ENCODE assay signal across 8 cellular contexts in genomic region chr17:35051579-35052239, GRCh38. TPM values are rescaled to one million over a fixed set of nuclear protein-coding genes. Genes with fewer than 3 reads are reported as not detected.
DNase-seq lines count a peak whose midpoint lies in the region; ATAC-seq and TF ChIP-seq lines count a peak whose summit lies in the region.

No MANE protein-coding gene starts in this region.

- WGBS in SK-N-SH (ENCODE audit: low lambda C conversion rate), result 66% methylated on average over 6 of the region's 6 CpGs
- WGBS in suprapubic skin, result 45% methylated on average over 6 of the region's 6 CpGs

- no peak overlapping the region for H2AFZ ChIP-seq in SK-N-SH (ENCODE audit: low read depth)

- peak overlapping the region; percentile 81 for H3K27ac Mint-ChIP-seq in activated CD4-positive, alpha-beta T cell treated with anti-CD3 and anti-CD28 coated beads, Interleukin-2, amount 10 ng/mL, durations not matched to agents 24 days and 14 days

- H3K4me3 Mint-ChIP-seq in activated CD4-positive, alpha-beta T cell treated with anti-CD3 and anti-CD28 coated beads, Interleukin-2, amount 10 ng/mL, durations not matched to agents 24 days and 14 days, result peak overlapping the region; percentile 74

- DNase-seq in activated CD4-positive, alpha-beta T cell treated with anti-CD3 and anti-CD28 coated beads, Interleukin-2, amount 10 ng/mL, durations not matched to agents 24 days and 14 days, result peak; percentile 73
- no peak for DNase-seq in activated CD4-positive, alpha-beta T cell treated with anti-CD3 and anti-CD28 coated beads for 48 hours
- no peak for DNase-seq in SK-N-SH
- peak; percentile 43 for DNase-seq in glomerular visceral epithelial cell (ENCODE audit: extremely low spot score)
- no peak for DNase-seq in suprapubic skin (ENCODE audit: low spot score in 2 of 2)
- no peak for DNase-seq in NCI-H82 (lab: John Stamatoyannopoulos, UW)
- DNase-seq in stimulated activated CD4-positive, alpha-beta T cell treated with anti-CD3 and anti-CD28 coated beads, Interleukin-15, amount 100 ng/mL, for 24 hours, result no peak

- TF ChIP-seq POLR2A in suprapubic skin (IDR thresholded peaks at IDR 0.05), result no peak

- H3K36me3 ChIP-seq in SK-N-SH (replicated peaks in 1 of 2; ENCODE audit: control insufficient read depth in 1 of 2, insufficient read depth in 2 of 2, low read length in 1 of 2), result no peaks in the 10 kb centered on the region
- no peaks in the 10 kb centered on the region for H3K36me3 ChIP-seq in suprapubic skin

- no peaks in the 10 kb centered on the region for H3K9me3 ChIP-seq in SK-N-SH
- H3K9me3 ChIP-seq in suprapubic skin, result no peaks in the 10 kb centered on the region

- H3F3A ChIP-seq in SK-N-SH (replicated peaks; ENCODE audit: insufficient read depth), result peaks cover 15% of the 10 kb centered on the region

- TF ChIP-seq EP300 in SK-N-SH (IDR thresholded peaks at IDR 0.05; ENCODE audit: borderline replicate concordance in 1 of 2, low read depth in 1 of 2, low read length in 1 of 2), result no peak
- no peak for TF ChIP-seq EP300 in suprapubic skin (IDR thresholded peaks at IDR 0.05)

- ATAC-seq in GM19023 (IDR thresholded peaks at IDR 0.05; ENCODE audit: unreplicated experiment), result no peak

- peaks cover 21% of the 10 kb centered on the region for H3K36me3 Mint-ChIP-seq in activated CD4-positive, alpha-beta T cell treated with anti-CD3 and anti-CD28 coated beads, Interleukin-2, amount 10 ng/mL, durations not matched to agents 24 days and 14 days (ENCODE audit: low read depth)

- CTCF ChIA-PET in SK-N-SH (lab: Yijun Ruan, JAX), result interaction anchor here (0.6 kb wide), 1 partner anchor 443 kb away, joined by 3 read pairs; no protein-coding TSS in a partner anchor

- 0 out of 2 replicates have a peak overlapping the region, but pooled peaks have one; percentile 29 for H3K4me2 ChIP-seq in SK-N-SH

- intact Hi-C loops in activated CD4-positive, alpha-beta T cell treated with anti-CD3 and anti-CD28 coated beads, Interleukin-2, amount 10 ng/mL, durations not matched to agents 24 days and 14 days (cut with micrococcal nuclease), result loop anchor here (1.0 kb wide), 2 partner anchors 12 to 37 kb away; partner anchors contain the start of gene RFFL

- no peak for TF ChIP-seq CTCF in SK-N-SH (IDR thresholded peaks at IDR 0.05)
- TF ChIP-seq CTCF in suprapubic skin (IDR thresholded peaks at IDR 0.05), result no peak

- H3K4me3 ChIP-seq in SK-N-SH (ENCODE audit: low read depth in 2 of 2, low read length in 1 of 2) (no peak overlapping the region), suprapubic skin (no peak overlapping the region)

- no peak for TF ChIP-seq RAD21 in SK-N-SH (IDR thresholded peaks at IDR 0.05; ENCODE audit: low read length)

- H3K9me3 Mint-ChIP-seq in activated CD4-positive, alpha-beta T cell treated with anti-CD3 and anti-CD28 coated beads, Interleukin-2, amount 10 ng/mL, durations not matched to agents 24 days and 14 days, result no peaks in the 10 kb centered on the region

- no peaks in the 10 kb centered on the region for H3K27me3 ChIP-seq in SK-N-SH (ENCODE audit: insufficient read depth)
- no peaks in the 10 kb centered on the region for H3K27me3 ChIP-seq in suprapubic skin

- H3K9me2 ChIP-seq in SK-N-SH, result no peaks in the 10 kb centered on the region

- no peak overlapping the region for H3K9ac ChIP-seq in SK-N-SH

- peaks cover 3 to 9% of the 10 kb centered on the region in 2 experiments; a peak in 2 of 4 replicates for H3K4me1 ChIP-seq in SK-N-SH (ENCODE audit: control insufficient read depth in 1 of 2, insufficient read depth in 2 of 2, low read depth in 1 of 2, low read length in 1 of 2)
- H3K4me1 ChIP-seq in suprapubic skin, result peaks cover 27% of the 10 kb centered on the region

- peaks cover 46% of the 10 kb centered on the region for H3K4me1 Mint-ChIP-seq in activated CD4-positive, alpha-beta T cell treated with anti-CD3 and anti-CD28 coated beads, Interleukin-2, amount 10 ng/mL, durations not matched to agents 24 days and 14 days

- no peaks in the 10 kb centered on the region for H3K27me3 Mint-ChIP-seq in activated CD4-positive, alpha-beta T cell treated with anti-CD3 and anti-CD28 coated beads, Interleukin-2, amount 10 ng/mL, durations not matched to agents 24 days and 14 days

- 0 out of 2 replicates have a peak, but pooled peaks cover 6% of the 10 kb centered on the region for H4K20me1 ChIP-seq in SK-N-SH (ENCODE audit: insufficient read depth)

- H3K27ac ChIP-seq in SK-N-SH (ENCODE audit: low read depth in 2 of 2, low read length in 1 of 2) (peak overlapping the region in 1 of 2 experiments; percentile 28; a peak in 2 of 4 replicates), suprapubic skin (peak overlapping the region; percentile 57)

- H3K79me2 ChIP-seq in SK-N-SH (ENCODE audit: insufficient read depth), result peaks cover 15% of the 10 kb centered on the region; the same call in 1 of the 2 replicates

- POLR2A ChIA-PET in SK-N-SH (lab: Yijun Ruan, JAX), result no interaction called here

TF ChIP-seq in SK-N-SH, 30 proteins besides CTCF, POLR2A, EP300 and RAD21:
- TF ChIP-seq POLR2AphosphoS5 (IDR thresholded peaks at IDR 0.05; ENCODE audit: low read depth, low read length) (no peak), TEAD4 (IDR thresholded peaks at IDR 0.05; ENCODE audit: borderline replicate concordance, insufficient read depth) (no peak), GABPA (IDR thresholded peaks at IDR 0.05; ENCODE audit: low read depth) (no peak), TCF12 (IDR thresholded peaks at IDR 0.05) (peak; percentile 43; the same call in 1 of the 2 replicates), RXRA (IDR thresholded peaks at IDR 0.05; ENCODE audit: borderline replicate concordance, low read depth) (no peak), RCOR1 (IDR thresholded peaks at IDR 0.05; ENCODE audit: low read length) (no peak)
TF ChIP-seq in SK-N-SH: peak in this region for 1.

RNA-seq across cellular contexts. Expression of gene RFFL, which starts 11.8 kb away (rescaled TPM):
- 23.5 TPM in 2 replicates for total RNA-seq in activated CD4-positive, alpha-beta T cell treated with anti-CD3 and anti-CD28 coated beads, Interleukin-2, amount 10 ng/mL, durations not matched to agents 24 days and 14 days
- 10.1 and 12.7 TPM in 2 replicates for polyA plus RNA-seq in SK-N-SH (2012; rRNA removed)
- polyA plus RNA-seq in SK-N-SH (2012; cell fraction: cytosol; rRNA removed), result 9.4 and 13.4 TPM in 2 replicates
- 11.3 and 13.1 TPM in 2 replicates for polyA plus RNA-seq in SK-N-SH (2012; cell fraction: nucleus; rRNA removed)
- 10 to 100 TPM; 12.8 to 24.0 (median 16.6) TPM for total RNA-seq in suprapubic skin

Comparison
In these comparisons a context has a peak if more than half of its experiments do, and no peak if none do; other contexts are left out.
1. DNase-seq: peak in activated CD4-positive, alpha-beta T cell treated with anti-CD3 and anti-CD28 coated beads, Interleukin-2, amount 10 ng/mL, durations not matched to agents 24 days and 14 days (single experiment) and glomerular visceral epithelial cell (single experiment); none in activated CD4-positive, alpha-beta T cell treated with anti-CD3 and anti-CD28 coated beads for 48 hours (single experiment), SK-N-SH (single experiment), suprapubic skin (0 of 2), NCI-H82 (single experiment) and stimulated activated CD4-positive, alpha-beta T cell treated with anti-CD3 and anti-CD28 coated beads, Interleukin-15, amount 100 ng/mL, for 24 hours (single experiment).